ENCODE assay signal across 28 cellular contexts in the genomic region with DNA sequence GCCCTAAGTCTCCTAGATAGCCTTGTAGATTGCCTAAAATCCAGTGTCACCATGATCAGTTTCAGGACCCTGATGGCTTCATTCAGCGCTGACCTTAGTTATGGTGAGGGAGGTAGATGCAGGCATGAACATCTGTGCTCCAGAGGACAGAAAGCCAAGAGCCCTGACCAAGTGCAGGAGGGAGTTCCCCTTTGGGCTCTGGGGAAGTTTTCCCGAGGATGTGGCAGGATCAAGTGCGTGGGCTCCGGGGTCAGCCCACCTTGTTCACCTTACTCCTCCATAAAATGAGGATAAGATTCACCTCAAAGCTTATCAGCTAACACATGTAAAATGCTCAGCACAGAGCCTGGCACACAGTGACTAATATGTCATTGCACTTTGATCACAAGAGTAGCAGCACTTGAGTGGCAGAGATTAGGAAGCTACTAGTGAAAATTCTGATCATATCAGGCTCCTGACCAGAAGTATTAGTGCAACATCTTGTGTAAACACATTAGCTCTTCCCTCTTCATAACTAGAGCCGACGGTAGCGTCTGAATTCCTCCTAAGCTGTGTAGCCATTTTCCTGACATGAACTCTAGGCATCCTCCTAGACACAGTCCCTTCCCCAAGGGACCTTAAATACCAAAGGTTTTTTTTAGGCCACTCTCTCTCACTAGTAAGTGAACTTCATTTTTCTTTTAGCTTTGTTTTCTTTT.
DNase-seq lines count a peak whose midpoint lies in the region; ATAC-seq, FAIRE-seq and TF ChIP-seq lines count a peak whose summit lies in the region.
"Had no signal": no experiment of that assay in that cellular context is flagged by ENCODE, and none has a peak within 500 bp of the region (broad histone marks: within the 10 kb centered on the region; RNA-seq: fewer than 3 reads in every experiment).

No MANE protein-coding gene starts in this region.

- H3K27me3 ChIP-seq in K562 (ENCODE audit: control insufficient read depth in 2 of 2, insufficient read depth in 2 of 2, low read length in 2 of 2) (peaks cover 4 to 6% of the 10 kb centered on the region in 2 experiments; a peak in 1 of 5 replicates), osteoblast (ENCODE audit: insufficient read depth, low read length) (no peaks in the 10 kb centered on the region)
- H3K27me3 ChIP-seq: brain microvascular endothelial cell, heart left ventricle, pancreas, spleen had no signal

- no peak overlapping the region for H3K4me3 ChIP-seq in K562
- H3K4me3 ChIP-seq in osteoblast (ENCODE audit: insufficient read depth, low read length) = no peak overlapping the region
- H3K4me3 ChIP-seq: heart left ventricle, lower lobe of right lung, pancreas, spleen had no signal

- H3K27ac Mint-ChIP-seq in activated naive CD4-positive, alpha-beta T cell treated with anti-CD3 and anti-CD28 coated beads for 36 hours = peak overlapping the region; percentile 21

- no peak overlapping the region for H3K9ac ChIP-seq in K562 (ENCODE audit: insufficient read depth in 1 of 2, low read depth in 2 of 2, low read length in 2 of 2)
- H3K9ac ChIP-seq: KMS-11, SK-N-SH had no signal

- no peaks in the 10 kb centered on the region; a peak in 2 of 5 replicates for H3K4me1 ChIP-seq in K562 (replicated peaks in 1 of 2; ENCODE audit: control insufficient read depth in 2 of 2, insufficient read depth in 2 of 2, low read length in 2 of 2)
- H3K4me1 ChIP-seq in osteoblast (ENCODE audit: insufficient read depth, low read length) = peaks cover 3% of the 10 kb centered on the region
- H3K4me1 ChIP-seq: pancreas had no signal

- in situ Hi-C loops in K562 (cut with MboI) = no loop called here

- no peaks in the 10 kb centered on the region for H3K27me3 Mint-ChIP-seq in activated naive CD4-positive, alpha-beta T cell treated with anti-CD3 and anti-CD28 coated beads for 36 hours (ENCODE audit: low read depth)

- no peaks in the 10 kb centered on the region for H3K9me3 ChIP-seq in K562 (replicated peaks; ENCODE audit: control insufficient read depth, insufficient read depth, low read depth, low read length)
- no peaks in the 10 kb centered on the region for H3K9me3 ChIP-seq in osteoblast (ENCODE audit: low read depth, low read length)
- H3K9me3 ChIP-seq: heart left ventricle, lower lobe of right lung, pancreas, SK-N-SH, spleen had no signal

- H3K9me3 Mint-ChIP-seq in activated naive CD4-positive, alpha-beta T cell treated with anti-CD3 and anti-CD28 coated beads for 36 hours = no peaks in the 10 kb centered on the region
- H3K9me3 Mint-ChIP-seq: nephron progenitor cell had no signal

- intact Hi-C loops in activated naive CD4-positive, alpha-beta T cell treated with anti-CD3 and anti-CD28 coated beads for 36 hours (cut with micrococcal nuclease) = no loop called here
- intact Hi-C loops in K562 (cut with micrococcal nuclease) = loop anchor here (5.0 kb wide), 2 partner anchors 52 to 962 kb away; no protein-coding TSS in a partner anchor

- BruUV-seq in K562 (replicated peaks; lab: Mats Ljungman, UMichigan) = no TSS peak

- DNase-seq in activated naive CD4-positive, alpha-beta T cell treated with anti-CD3 and anti-CD28 coated beads for 36 hours = no peak
- no peak for DNase-seq in activated naive CD4-positive, alpha-beta T cell (lab: John Stamatoyannopoulos, UW)
- DNase-seq in HT-29 (ENCODE audit: low spot score) (peak; percentile 33), K562 (ENCODE audit: extremely low read depth in 1 of 4, low spot score in 3 of 4) (peak in 2 of 4 experiments; percentile 40 to 44), osteoblast (ENCODE audit: insufficient read length, low spot score, missing footprints) (peak; percentile 29)
- DNase-seq: activated CD4-positive, alpha-beta T cell treated with anti-CD3 and anti-CD28 coated beads for 1 hour; amniotic stem cell; brain microvascular endothelial cell; DND-41; effector memory CD4-positive, alpha-beta T cell; foreskin fibroblast; heart left ventricle; kidney glomerular epithelial cell; lower lobe of right lung; NCI-H1436; NCI-H446 treated with DMSO at 0.1 percent for 48 hours; nephron progenitor cell; pancreas; right cardiac atrium; RPMI8226; SK-N-SH; spleen; T-helper 2 cell had no signal

- H4K20me1 ChIP-seq in K562 (replicated peaks; ENCODE audit: control insufficient read depth, insufficient read depth, low read length) = peaks cover 8% of the 10 kb centered on the region
- no peaks in the 10 kb centered on the region for H4K20me1 ChIP-seq in osteoblast (ENCODE audit: insufficient read depth, low read length)

- peaks cover 2% of the 10 kb centered on the region; the same call in 1 of the 3 replicates for H3K36me3 ChIP-seq in K562 (ENCODE audit: control insufficient read depth, insufficient read depth, low read length)
- peaks cover 5% of the 10 kb centered on the region for H3K36me3 ChIP-seq in osteoblast (ENCODE audit: insufficient read depth, low read length)

- H3K27ac ChIP-seq in K562 (ENCODE audit: extremely low read depth, low read depth, low read length) = no peak overlapping the region
- no peak overlapping the region for H3K27ac ChIP-seq in osteoblast (ENCODE audit: low read depth, low read length)
- H3K27ac ChIP-seq: brain microvascular endothelial cell, heart left ventricle, KMS-11, lower lobe of right lung, pancreas, spleen had no signal

- H3K4me2 ChIP-seq in K562 (ENCODE audit: insufficient read depth, low read length) = no peak overlapping the region
- H3K4me2 ChIP-seq in osteoblast (ENCODE audit: insufficient read depth, low read length) = no peak overlapping the region
- H3K4me2 ChIP-seq: KMS-11, SK-N-SH had no signal

- peaks cover 4% of the 10 kb centered on the region for H3K36me3 Mint-ChIP-seq in activated naive CD4-positive, alpha-beta T cell treated with anti-CD3 and anti-CD28 coated beads for 36 hours (ENCODE audit: low read depth)

- no peak overlapping the region for H3K4me3 Mint-ChIP-seq in activated naive CD4-positive, alpha-beta T cell treated with anti-CD3 and anti-CD28 coated beads for 36 hours
- H3K4me3 Mint-ChIP-seq: nephron progenitor cell had no signal

- no peak for TF ChIP-seq EP300 in K562 (IDR thresholded peaks at IDR 0.05; ENCODE audit: low read length)

- TF ChIP-seq CTCF in K562 (IDR thresholded peaks at IDR 0.05 in 2 of 3, conservative IDR thresholded peaks at IDR 0.05 in 1 of 3; ENCODE audit: insufficient read depth in 2 of 3, low read depth in 1 of 3, low read length in 3 of 3) (no peak), osteoblast (IDR thresholded peaks at IDR 0.05; ENCODE audit: extremely low read depth, low read depth, low read length) (no peak)

- 18% methylated on average over 7 of the region's 7 CpGs for WGBS in K562 (ENCODE audit: insufficient coverage, low coverage, missing lambda C conversion rate)

- peak; percentile 51 for FAIRE-seq in K562 (lab: Jason Lieb, UNC)
- FAIRE-seq: pancreas had no signal

- no peak overlapping the region for H2AFZ ChIP-seq in K562 (ENCODE audit: low read depth, low read length)
- no peak overlapping the region for H2AFZ ChIP-seq in osteoblast (ENCODE audit: low read length)

- H3K9me1 ChIP-seq in K562 (ENCODE audit: control insufficient read depth, insufficient read depth, low read length) = no peaks in the 10 kb centered on the region

- no peak for TF ChIP-seq POLR2A in K562 (conservative IDR thresholded peaks at IDR 0.05)

- ATAC-seq in K562 (no peak), HG03378 (IDR thresholded peaks at IDR 0.05; ENCODE audit: unreplicated experiment) (no peak), GM18520 (IDR thresholded peaks at IDR 0.05; ENCODE audit: unreplicated experiment) (no peak), HG03469 (IDR thresholded peaks at IDR 0.05; ENCODE audit: unreplicated experiment) (no peak)
- ATAC-seq: HCT116, heart left ventricle, lower lobe of right lung, pancreas, right cardiac atrium had no signal

- POLR2A ChIA-PET in K562 (lab: Yijun Ruan, JAX) = interaction anchor here (0.5 to 1.8 kb wide), 3 partner anchors 9 to 457 kb away, joined by 3 to 7 read pairs (median 3); no protein-coding TSS in a partner anchor

- H3K79me2 ChIP-seq in K562 (ENCODE audit: control insufficient read depth, insufficient read depth, low read length) (no peaks in the 10 kb centered on the region), osteoblast (ENCODE audit: insufficient read depth, low read length) (no peaks in the 10 kb centered on the region)

- no peak for TF ChIP-seq RAD21 in K562 (CRISPR knock-in tag; conservative IDR thresholded peaks at IDR 0.05 in 1 of 2, IDR thresholded peaks at IDR 0.05 in 1 of 2)

- no peaks in the 10 kb centered on the region for H3K4me1 Mint-ChIP-seq in activated naive CD4-positive, alpha-beta T cell treated with anti-CD3 and anti-CD28 coated beads for 36 hours (ENCODE audit: low read depth)

- CTCF ChIA-PET in activated naive CD4-positive, alpha-beta T cell treated with anti-CD3 and anti-CD28 coated beads for 36 hours (lab: Charles Lee) = interaction anchor here (0.7 to 1.3 kb wide), 4 partner anchors 17 to 461 kb away, joined by 3 to 4 read pairs (median 3); no protein-coding TSS in a partner anchor
- CTCF ChIA-PET in K562 (lab: Yijun Ruan, JAX; ENCODE audit: low intra/inter-chr PET ratio) = no interaction called here

TF ChIP-seq in K562, 482 proteins besides CTCF, POLR2A, EP300 and RAD21 (continues in another document):
- 0 out of 2 replicates have a peak, but pooled peaks have one; percentile 43 for TF ChIP-seq ZEB2 (IDR thresholded peaks at IDR 0.05)
- 0 out of 2 replicates have a peak, but pooled peaks have one; percentile 12 for TF ChIP-seq EGR1 (conservative IDR thresholded peaks at IDR 0.05)
- TF ChIP-seq CBFA2T3 (IDR thresholded peaks at IDR 0.05) = peak; percentile 65
- peak; percentile 46; the same call in 1 of the 2 replicates for TF ChIP-seq FOSL1 (tag; conservative IDR thresholded peaks at IDR 0.05)
- no peak for TF ChIP-seq ADNP (tag; IDR thresholded peaks at IDR 0.05)
- TF ChIP-seq FOXA1 (IDR thresholded peaks at IDR 0.05; ENCODE audit: borderline replicate concordance) = no peak
- TF ChIP-seq THRAP3 (IDR thresholded peaks at IDR 0.05; ENCODE audit: borderline replicate concordance) = no peak
- TF ChIP-seq NR4A1 (CRISPR knock-in tag; IDR thresholded peaks at IDR 0.05) = no peak
- no peak for TF ChIP-seq NR4A1 (tag; IDR thresholded peaks at IDR 0.05)
- TF ChIP-seq TAL1 (IDR thresholded peaks at IDR 0.05) = peak; percentile 27; the same call in 1 of the 2 replicates
- TF ChIP-seq SMC3 (conservative IDR thresholded peaks at IDR 0.05; ENCODE audit: insufficient read depth, low read depth, low read length) = no peak
- TF ChIP-seq, protein P1, sequence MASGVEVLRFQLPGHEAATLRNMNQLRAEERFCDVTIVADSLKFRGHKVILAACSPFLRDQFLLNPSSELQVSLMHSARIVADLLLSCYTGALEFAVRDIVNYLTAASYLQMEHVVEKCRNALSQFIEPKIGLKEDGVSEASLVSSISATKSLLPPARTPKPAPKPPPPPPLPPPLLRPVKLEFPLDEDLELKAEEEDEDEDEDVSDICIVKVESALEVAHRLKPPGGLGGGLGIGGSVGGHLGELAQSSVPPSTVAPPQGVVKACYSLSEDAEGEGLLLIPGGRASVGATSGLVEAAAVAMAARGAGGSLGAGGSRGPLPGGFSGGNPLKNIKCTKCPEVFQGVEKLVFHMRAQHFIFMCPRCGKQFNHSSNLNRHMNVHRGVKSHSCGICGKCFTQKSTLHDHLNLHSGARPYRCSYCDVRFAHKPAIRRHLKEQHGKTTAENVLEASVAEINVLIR (CRISPR knock-in tag; IDR thresholded peaks at IDR 0.05) = no peak
- no peak for TF ChIP-seq NBN (IDR thresholded peaks at IDR 0.05; ENCODE audit: low read depth)

Comparison
In these comparisons a context has a peak if more than half of its experiments do, and no peak if none do; other contexts are left out.
1. DNase-seq: peak in HT-29 (single experiment) and osteoblast (single experiment); none in activated naive CD4-positive, alpha-beta T cell treated with anti-CD3 and anti-CD28 coated beads for 36 hours (single experiment) and activated naive CD4-positive, alpha-beta T cell (0 of 4).